22 cellular contexts compared by ENCODE assay signal in the genomic region with DNA sequence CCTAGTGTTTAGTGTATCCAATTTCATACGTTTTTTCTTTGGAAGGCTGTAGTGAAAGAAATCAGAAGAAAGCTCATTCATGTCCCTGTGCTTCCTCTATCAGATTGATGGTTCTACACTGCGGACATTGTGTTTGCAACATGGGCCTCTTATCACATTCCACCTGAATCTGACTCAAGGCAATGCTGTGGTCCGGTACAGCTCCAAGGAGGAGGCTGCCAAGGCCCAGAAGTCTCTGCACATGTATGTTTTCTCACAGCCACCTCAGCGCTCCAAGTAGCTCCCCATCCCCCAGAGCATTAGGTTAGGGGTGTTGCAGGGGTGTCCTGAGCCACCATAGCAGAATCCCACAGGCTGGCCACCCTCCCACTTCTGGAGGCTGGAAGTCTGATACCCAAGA. TPM values are rescaled to one million over a fixed set of nuclear protein-coding genes. Genes with fewer than 3 reads are reported as not detected.
"Had no signal": no experiment of that assay in that cellular context is flagged by ENCODE, and none has a peak within 500 bp of the region (broad histone marks: within the 10 kb centered on the region; RNA-seq: fewer than 3 reads in every experiment).

No MANE protein-coding gene starts in this region.

- DNase-seq: cortex of kidney; effector memory CD4-positive, alpha-beta T cell; hypothalamus; left cardiac atrium; naive B cell; occipital lobe; psoas muscle; retina; right lobe of liver; stimulated activated CD4-positive, alpha-beta T cell treated with anti-CD3 and anti-CD28 coated beads, Interleukin-2, amount 100 ng/mL, for 24 hours; stimulated activated naive CD8-positive, alpha-beta T cell treated with anti-CD3 and anti-CD28 coated beads, Interleukin-15, Interleukin-2, amounts not matched to agents 100 U/mL and 50 U/mL, for 24 hours; testis; upper lobe of right lung had no signal

- H3K9me3 ChIP-seq: heart left ventricle, psoas muscle, right lobe of liver, testis, tibial nerve, upper lobe of right lung, vagina had no signal

- H3K4me1 ChIP-seq: psoas muscle, right lobe of liver, testis, upper lobe of right lung, vagina had no signal

- H3K27me3 ChIP-seq: heart left ventricle, right lobe of liver, testis, tibial nerve, upper lobe of right lung, vagina had no signal

- H3K27ac Mint-ChIP-seq: nephron had no signal

- H3K9me3 Mint-ChIP-seq: naive B cell had no signal

- H3K4me3 Mint-ChIP-seq: nephron had no signal

- H3K4me1 Mint-ChIP-seq: naive B cell, nephron had no signal

- H3K4me3 ChIP-seq: heart left ventricle, psoas muscle, right lobe of liver, testis, tibial nerve, upper lobe of right lung, vagina had no signal

- ATAC-seq: esophagus mucosa; heart left ventricle; psoas muscle; right lobe of liver; stimulated activated naive CD8-positive, alpha-beta T cell treated with anti-CD3 and anti-CD28 coated beads, Interleukin-15, Interleukin-2, amounts not matched to agents 100 U/mL and 50 U/mL, for 24 hours; upper lobe of right lung had no signal

- H3K27me3 Mint-ChIP-seq: naive B cell had no signal

- H3K27ac ChIP-seq: heart left ventricle, psoas muscle, right lobe of liver, testis, tibial nerve, upper lobe of right lung, vagina had no signal

RNA-seq across cellular contexts. Expression of gene TMC8, which starts 27.3 kb away (rescaled TPM):
- total RNA-seq: fibroblast of lung had no signal

RNA-seq across cellular contexts. Expression of gene C17orf99, which starts 42.9 kb away (rescaled TPM):
- total RNA-seq: fibroblast of lung, glomerular endothelial cell, heart left ventricle, left cardiac atrium, lung microvascular endothelial cell, occipital lobe, psoas muscle, right lobe of liver, tibial nerve, upper lobe of right lung, vagina had no signal
- polyA plus RNA-seq: fibroblast of lung, heart left ventricle, liver, psoas muscle had no signal
